Comparison of ENCODE assay signal across 1 cellular context in the genomic region with DNA sequence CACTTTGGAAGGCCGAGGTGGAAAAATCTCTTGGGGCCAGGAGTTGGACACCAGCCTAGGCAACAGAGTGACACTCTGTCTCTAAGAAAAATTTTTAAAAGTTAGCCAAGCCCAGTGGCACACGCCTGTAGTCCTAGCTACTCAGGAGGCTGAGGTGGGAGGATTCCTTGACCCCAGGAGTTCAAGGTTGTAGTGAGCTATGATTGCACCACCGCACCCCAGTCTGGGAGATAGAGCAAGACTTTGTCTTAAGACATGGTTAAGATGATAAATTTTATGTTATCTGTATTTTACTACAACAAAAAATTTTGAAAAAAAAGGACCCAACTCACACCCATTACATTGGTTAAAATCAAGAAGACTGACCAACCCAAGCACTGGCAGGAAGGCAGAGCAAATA.
TF ChIP-seq lines count a peak whose summit lies in the region.

No MANE protein-coding gene starts in this region.

TF ChIP-seq in K562, 482 proteins besides CTCF, POLR2A, EP300 and RAD21:
- TF ChIP-seq, protein P1, sequence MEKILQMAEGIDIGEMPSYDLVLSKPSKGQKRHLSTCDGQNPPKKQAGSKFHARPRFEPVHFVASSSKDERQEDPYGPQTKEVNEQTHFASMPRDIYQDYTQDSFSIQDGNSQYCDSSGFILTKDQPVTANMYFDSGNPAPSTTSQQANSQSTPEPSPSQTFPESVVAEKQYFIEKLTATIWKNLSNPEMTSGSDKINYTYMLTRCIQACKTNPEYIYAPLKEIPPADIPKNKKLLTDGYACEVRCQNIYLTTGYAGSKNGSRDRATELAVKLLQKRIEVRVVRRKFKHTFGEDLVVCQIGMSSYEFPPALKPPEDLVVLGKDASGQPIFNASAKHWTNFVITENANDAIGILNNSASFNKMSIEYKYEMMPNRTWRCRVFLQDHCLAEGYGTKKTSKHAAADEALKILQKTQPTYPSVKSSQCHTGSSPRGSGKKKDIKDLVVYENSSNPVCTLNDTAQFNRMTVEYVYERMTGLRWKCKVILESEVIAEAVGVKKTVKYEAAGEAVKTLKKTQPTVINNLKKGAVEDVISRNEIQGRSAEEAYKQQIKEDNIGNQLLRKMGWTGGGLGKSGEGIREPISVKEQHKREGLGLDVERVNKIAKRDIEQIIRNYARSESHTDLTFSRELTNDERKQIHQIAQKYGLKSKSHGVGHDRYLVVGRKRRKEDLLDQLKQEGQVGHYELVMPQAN (IDR thresholded peaks at IDR 0.05; ENCODE audit: borderline replicate concordance) = no peak
- TF ChIP-seq, protein P2, sequence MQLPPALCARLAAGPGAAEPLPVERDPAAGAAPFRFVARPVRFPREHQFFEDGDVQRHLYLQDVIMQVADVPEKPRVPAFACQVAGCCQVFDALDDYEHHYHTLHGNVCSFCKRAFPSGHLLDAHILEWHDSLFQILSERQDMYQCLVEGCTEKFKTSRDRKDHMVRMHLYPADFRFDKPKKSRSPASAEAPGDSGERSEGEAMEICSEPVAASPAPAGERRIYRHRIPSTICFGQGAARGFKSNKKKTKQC (CRISPR knock-in tag; IDR thresholded peaks at IDR 0.05) = no peak
- TF ChIP-seq ZNF695 (CRISPR knock-in tag; IDR thresholded peaks at IDR 0.05) = no peak
- TF ChIP-seq, protein P3, sequence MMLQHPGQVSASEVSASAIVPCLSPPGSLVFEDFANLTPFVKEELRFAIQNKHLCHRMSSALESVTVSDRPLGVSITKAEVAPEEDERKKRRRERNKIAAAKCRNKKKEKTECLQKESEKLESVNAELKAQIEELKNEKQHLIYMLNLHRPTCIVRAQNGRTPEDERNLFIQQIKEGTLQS (IDR thresholded peaks at IDR 0.05) = peak; percentile 67
- TF ChIP-seq, protein P3 (CRISPR knock-in tag; conservative IDR thresholded peaks at IDR 0.05) = no peak
- peak; percentile 32; the same call in 1 of the 2 replicates for TF ChIP-seq ESRRA (IDR thresholded peaks at IDR 0.05; ENCODE audit: borderline replicate concordance, low read depth)
- no peak for TF ChIP-seq ZNF696 (CRISPR knock-in tag; conservative IDR thresholded peaks at IDR 0.05)
- TF ChIP-seq HNRNPK (IDR thresholded peaks at IDR 0.05; ENCODE audit: low read depth, low read length, poor library complexity, severe bottlenecking) = no peak
- TF ChIP-seq CEBPG (CRISPR knock-in tag; IDR thresholded peaks at IDR 0.05) = no peak
- TF ChIP-seq CEBPG (tag; conservative IDR thresholded peaks at IDR 0.05 in 1 of 2, IDR thresholded peaks at IDR 0.05 in 1 of 2) = peak; percentile 42 to 52
- TF ChIP-seq ESRRB (CRISPR knock-in tag; IDR thresholded peaks at IDR 0.05; ENCODE audit: borderline replicate concordance) = no peak
- TF ChIP-seq CEBPB (tag; IDR thresholded peaks at IDR 0.05) = peak; percentile 43; the same call in 1 of the 2 replicates
- TF ChIP-seq CBFB (CRISPR knock-in tag; IDR thresholded peaks at IDR 0.05) = no peak
